12 cellular contexts compared by ENCODE assay signal in genomic region chr19:802888-803561, GRCh38. TPM values are rescaled to one million over a fixed set of nuclear protein-coding genes. Genes with fewer than 3 reads are reported as not detected.
DNase-seq lines count a peak whose midpoint lies in the region; ATAC-seq and TF ChIP-seq lines count a peak whose summit lies in the region.
"Had no signal": no experiment of that assay in that cellular context is flagged by ENCODE, and none has a peak within 500 bp of the region (broad histone marks: within the 10 kb centered on the region; RNA-seq: fewer than 3 reads in every experiment).

No MANE protein-coding gene starts in this region.

- TF ChIP-seq CTCF in hepatocyte (IDR thresholded peaks at IDR 0.05; ENCODE audit: poor library complexity) (no peak), smooth muscle cell (IDR thresholded peaks at IDR 0.05; ENCODE audit: borderline replicate concordance, insufficient read depth, poor library complexity, severe bottlenecking) (no peak), esophagus squamous epithelium (IDR thresholded peaks at IDR 0.05) (no peak)

- no peak for TF ChIP-seq POLR2A in esophagus squamous epithelium (IDR thresholded peaks at IDR 0.05)

- H3K36me3 ChIP-seq in hepatocyte (replicated peaks; ENCODE audit: insufficient read depth, low read depth) (no peaks in the 10 kb centered on the region), smooth muscle cell (ENCODE audit: low read depth) (peaks cover 10% of the 10 kb centered on the region), esophagus squamous epithelium (peaks cover 41 to 88% (median 45%) of the 10 kb centered on the region in 3 donors)

- H3K4me2 ChIP-seq in hepatocyte = peak overlapping the region; percentile 98
- H3K4me2 ChIP-seq in smooth muscle cell = no peak overlapping the region

- H4K20me1 ChIP-seq in hepatocyte (ENCODE audit: insufficient read depth, poor library complexity, severe bottlenecking) (peaks cover 100% of the 10 kb centered on the region), smooth muscle cell (ENCODE audit: low read depth) (peaks cover 100% of the 10 kb centered on the region)

- H3K27ac ChIP-seq in hepatocyte (peak overlapping the region; percentile 62), smooth muscle cell (ENCODE audit: low read depth) (peak overlapping the region; percentile 13), esophagus squamous epithelium (peak overlapping the region in 2 of 4 donors; percentile 95 to 100)

- H3K4me1 ChIP-seq in hepatocyte (ENCODE audit: insufficient read depth) (peaks cover 40% of the 10 kb centered on the region), smooth muscle cell (ENCODE audit: low read depth) (peaks cover 29% of the 10 kb centered on the region), esophagus squamous epithelium (peaks cover 50 to 92% (median 52%) of the 10 kb centered on the region in 3 donors)

- H3K79me2 ChIP-seq in hepatocyte = peaks cover 100% of the 10 kb centered on the region
- peaks cover 100% of the 10 kb centered on the region for H3K79me2 ChIP-seq in smooth muscle cell (ENCODE audit: low read depth)

- H3K9ac ChIP-seq in smooth muscle cell (ENCODE audit: low read depth) = no peak overlapping the region

- H3F3A ChIP-seq in smooth muscle cell (ENCODE audit: low read depth) = peaks cover 24% of the 10 kb centered on the region

- no peaks in the 10 kb centered on the region for H3K9me3 ChIP-seq in hepatocyte (ENCODE audit: low read depth)
- H3K9me3 ChIP-seq in smooth muscle cell (replicated peaks; ENCODE audit: low read depth) = no peaks in the 10 kb centered on the region
- H3K9me3 ChIP-seq in esophagus squamous epithelium = no peaks in the 10 kb centered on the region
- H3K9me3 ChIP-seq: tibial nerve had no signal

- no peaks in the 10 kb centered on the region for H3K9me2 ChIP-seq in hepatocyte (replicated peaks; ENCODE audit: insufficient read depth)

- H2AFZ ChIP-seq in hepatocyte (no peak overlapping the region), smooth muscle cell (ENCODE audit: low read depth) (no peak overlapping the region)

- peaks cover 73% of the 10 kb centered on the region for H3K36me3 Mint-ChIP-seq in activated CD4-positive, alpha-beta T cell treated with anti-CD3 and anti-CD28 coated beads, Interleukin-2, amount 10 ng/mL, durations not matched to agents 24 days and 14 days (ENCODE audit: low read depth)
- H3K36me3 Mint-ChIP-seq in activated T-cell treated with anti-CD3 and anti-CD28 coated beads, Interleukin-2, amount 50 U/mL, for 72 hours (ENCODE audit: insufficient read depth in 2 of 2) = peaks cover 26 to 55% of the 10 kb centered on the region in 2 donors

- intact Hi-C loops in activated CD4-positive, alpha-beta T cell treated with anti-CD3 and anti-CD28 coated beads, Interleukin-2, amount 10 ng/mL, durations not matched to agents 24 days and 14 days (cut with micrococcal nuclease) = no loop called here
- intact Hi-C loops in esophagus squamous epithelium (cut with DNase I) = no loop called here

- no peak for ATAC-seq in activated T-cell treated with anti-CD3 and anti-CD28 coated beads, Interleukin-2, amount 50 U/mL, for 72 hours (replicated peaks in 1 of 2)
- ATAC-seq in HG03095 (IDR thresholded peaks at IDR 0.05; ENCODE audit: unreplicated experiment) = no peak
- ATAC-seq in HG02642 (IDR thresholded peaks at IDR 0.05; ENCODE audit: poor library complexity, unreplicated experiment) = no peak
- ATAC-seq: left lobe of liver had no signal

- H3K4me3 ChIP-seq in hepatocyte = no peak overlapping the region
- H3K4me3 ChIP-seq in smooth muscle cell = no peak overlapping the region
- peak overlapping the region in 2 of 4 donors; percentile 5 to 55 for H3K4me3 ChIP-seq in esophagus squamous epithelium

- H3K4me1 Mint-ChIP-seq in activated CD4-positive, alpha-beta T cell treated with anti-CD3 and anti-CD28 coated beads, Interleukin-2, amount 10 ng/mL, durations not matched to agents 24 days and 14 days = peaks cover 32% of the 10 kb centered on the region
- peaks cover 47% of the 10 kb centered on the region for H3K4me1 Mint-ChIP-seq in activated T-cell treated with anti-CD3 and anti-CD28 coated beads, Interleukin-2, amount 50 U/mL, for 72 hours (ENCODE audit: low read depth)

- DNase-seq in activated CD4-positive, alpha-beta T cell treated with anti-CD3 and anti-CD28 coated beads, Interleukin-2, amount 10 ng/mL, durations not matched to agents 24 days and 14 days = no peak
- no peak for DNase-seq in activated CD4-positive, alpha-beta T cell treated with anti-CD3 and anti-CD28 coated beads for 48 hours
- no peak for DNase-seq in activated T-cell treated with anti-CD3 and anti-CD28 coated beads, Interleukin-2, amount 50 U/mL, for 72 hours
- no peak for DNase-seq in hepatocyte (ENCODE audit: low spot score)
- DNase-seq in smooth muscle cell (lab: John Stamatoyannopoulos, UW; ENCODE audit: unreplicated experiment) = no peak
- DNase-seq in esophagus squamous epithelium (lab: John Stamatoyannopoulos, UW) = no peak

- peak overlapping the region; percentile 71 for H3K27ac Mint-ChIP-seq in activated CD4-positive, alpha-beta T cell treated with anti-CD3 and anti-CD28 coated beads, Interleukin-2, amount 10 ng/mL, durations not matched to agents 24 days and 14 days
- peak overlapping the region; percentile 84 for H3K27ac Mint-ChIP-seq in activated T-cell treated with anti-CD3 and anti-CD28 coated beads, Interleukin-2, amount 50 U/mL, for 72 hours
- H3K27ac Mint-ChIP-seq: activated T-helper 2 cell treated with anti-CD3 and anti-CD28 coated beads, Interferon-gamma antibody, Interleukin-2, Interleukin-4, amounts not matched to agents 10 μg/mL and 5 μg/mL and 100 μg/mL, durations not matched to agents 14 hours and 24 hours and 36 hours had no signal

- H3K4me3 Mint-ChIP-seq in activated CD4-positive, alpha-beta T cell treated with anti-CD3 and anti-CD28 coated beads, Interleukin-2, amount 10 ng/mL, durations not matched to agents 24 days and 14 days = peak overlapping the region; percentile 54
- peak overlapping the region; percentile 49 to 63 for H3K4me3 Mint-ChIP-seq in activated T-cell treated with anti-CD3 and anti-CD28 coated beads, Interleukin-2, amount 50 U/mL, for 72 hours

- H3K27me3 ChIP-seq in hepatocyte (no peaks in the 10 kb centered on the region), smooth muscle cell (ENCODE audit: low read depth) (no peaks in the 10 kb centered on the region), esophagus squamous epithelium (no peaks in the 10 kb centered on the region)
- H3K27me3 ChIP-seq: tibial nerve had no signal

- H3K9me3 Mint-ChIP-seq in activated CD4-positive, alpha-beta T cell treated with anti-CD3 and anti-CD28 coated beads, Interleukin-2, amount 10 ng/mL, durations not matched to agents 24 days and 14 days = no peaks in the 10 kb centered on the region
- no peaks in the 10 kb centered on the region for H3K9me3 Mint-ChIP-seq in activated T-cell treated with anti-CD3 and anti-CD28 coated beads, Interleukin-2, amount 50 U/mL, for 72 hours
- H3K9me3 Mint-ChIP-seq: activated T-helper 2 cell treated with anti-CD3 and anti-CD28 coated beads, Interferon-gamma antibody, Interleukin-2, Interleukin-4, amounts not matched to agents 10 μg/mL and 5 μg/mL and 100 μg/mL, durations not matched to agents 14 hours and 24 hours and 36 hours had no signal

- 72% methylated on average over 33 of the region's 33 CpGs for WGBS in hepatocyte (ENCODE audit: low lambda C conversion rate, missing lambda C conversion rate)
- WGBS in smooth muscle cell (ENCODE audit: low lambda C conversion rate) = 93% methylated on average over 33 of the region's 33 CpGs
- WGBS in esophagus squamous epithelium, 2 donors = 66 to 67% methylated on average over 7 to 19 of the region's 33 CpGs

- H3K27me3 Mint-ChIP-seq in activated CD4-positive, alpha-beta T cell treated with anti-CD3 and anti-CD28 coated beads, Interleukin-2, amount 10 ng/mL, durations not matched to agents 24 days and 14 days = no peaks in the 10 kb centered on the region
- H3K27me3 Mint-ChIP-seq in activated T-cell treated with anti-CD3 and anti-CD28 coated beads, Interleukin-2, amount 50 U/mL, for 72 hours (ENCODE audit: low read depth) = no peaks in the 10 kb centered on the region

RNA-seq across cellular contexts. Expression of gene PTBP1, which starts 5.8 kb away (rescaled TPM):
- total RNA-seq in activated CD4-positive, alpha-beta T cell treated with anti-CD3 and anti-CD28 coated beads, Interleukin-2, amount 10 ng/mL, durations not matched to agents 24 days and 14 days = 789 and 832 TPM in 2 replicates
- total RNA-seq in activated T-cell treated with anti-CD3 and anti-CD28 coated beads, Interleukin-2, amount 50 U/mL, for 72 hours = 100 to 1,000 TPM; 515 to 611 TPM
- total RNA-seq in hepatocyte (144 and 178 TPM in 2 replicates), smooth muscle cell (123 and 167 TPM in 2 replicates), esophagus squamous epithelium (100 to 1,000 TPM; 139 to 167 (median 156) TPM)
- polyA plus RNA-seq in hepatocyte (204 and 219 TPM in 2 replicates), smooth muscle cell (226 and 238 TPM in 2 replicates)

RNA-seq across cellular contexts. Expression of gene PLPPR3, which starts 18.7 kb away (rescaled TPM):
- not detected in 2 replicates for total RNA-seq in activated CD4-positive, alpha-beta T cell treated with anti-CD3 and anti-CD28 coated beads, Interleukin-2, amount 10 ng/mL, durations not matched to agents 24 days and 14 days
- total RNA-seq in activated T-cell treated with anti-CD3 and anti-CD28 coated beads, Interleukin-2, amount 50 U/mL, for 72 hours = not detected
- 7.6 and 11.1 TPM in 2 replicates for total RNA-seq in hepatocyte
- 11.4 and 11.7 TPM in 2 replicates for polyA plus RNA-seq in hepatocyte
- 6.5 and 10.7 TPM in 2 replicates for total RNA-seq in smooth muscle cell
- 13.7 and 14.7 TPM in 2 replicates for polyA plus RNA-seq in smooth muscle cell
- total RNA-seq in esophagus squamous epithelium = not detected
- total RNA-seq: activated T-helper 2 cell treated with anti-CD3 and anti-CD28 coated beads, Interferon-gamma antibody, Interleukin-2, Interleukin-4, amounts not matched to agents 10 μg/mL and 5 μg/mL and 100 μg/mL, durations not matched to agents 14 hours and 24 hours and 36 hours; left lobe of liver; tibial nerve had no signal

RNA-seq across cellular contexts. Expression of gene AZU1, which starts 24.6 kb away (rescaled TPM):
- not detected in 2 replicates for total RNA-seq in activated CD4-positive, alpha-beta T cell treated with anti-CD3 and anti-CD28 coated beads, Interleukin-2, amount 10 ng/mL, durations not matched to agents 24 days and 14 days
- total RNA-seq in activated T-cell treated with anti-CD3 and anti-CD28 coated beads, Interleukin-2, amount 50 U/mL, for 72 hours = not detected
- not detected in 2 replicates for total RNA-seq in hepatocyte
- polyA plus RNA-seq in hepatocyte = 0.94 TPM in 1 of 2 replicates, not detected in the other
- 0.45 and 8.0 TPM in 2 replicates for total RNA-seq in smooth muscle cell
- polyA plus RNA-seq in smooth muscle cell = 0.32 and 2.2 TPM in 2 replicates
- total RNA-seq in esophagus squamous epithelium = not detected
- total RNA-seq: activated T-helper 2 cell treated with anti-CD3 and anti-CD28 coated beads, Interferon-gamma antibody, Interleukin-2, Interleukin-4, amounts not matched to agents 10 μg/mL and 5 μg/mL and 100 μg/mL, durations not matched to agents 14 hours and 24 hours and 36 hours had no signal

RNA-seq across cellular contexts. Expression of gene PRTN3, which starts 37.8 kb away (rescaled TPM):
- not detected in 2 replicates for total RNA-seq in activated CD4-positive, alpha-beta T cell treated with anti-CD3 and anti-CD28 coated beads, Interleukin-2, amount 10 ng/mL, durations not matched to agents 24 days and 14 days
- total RNA-seq in activated T-cell treated with anti-CD3 and anti-CD28 coated beads, Interleukin-2, amount 50 U/mL, for 72 hours = not detected
- total RNA-seq in hepatocyte (not detected in 2 replicates), smooth muscle cell (not detected in 2 replicates), esophagus squamous epithelium (not detected)
- polyA plus RNA-seq in hepatocyte (not detected in 2 replicates), smooth muscle cell (not detected in 2 replicates)
- total RNA-seq: activated T-helper 2 cell treated with anti-CD3 and anti-CD28 coated beads, Interferon-gamma antibody, Interleukin-2, Interleukin-4, amounts not matched to agents 10 μg/mL and 5 μg/mL and 100 μg/mL, durations not matched to agents 14 hours and 24 hours and 36 hours; tibial nerve had no signal
- polyA plus RNA-seq: AG04450 had no signal

RNA-seq across cellular contexts. Expression of gene ELANE, which starts 49.1 kb away (rescaled TPM):
- total RNA-seq in activated CD4-positive, alpha-beta T cell treated with anti-CD3 and anti-CD28 coated beads, Interleukin-2, amount 10 ng/mL, durations not matched to agents 24 days and 14 days = not detected in 2 replicates
- not detected for total RNA-seq in activated T-cell treated with anti-CD3 and anti-CD28 coated beads, Interleukin-2, amount 50 U/mL, for 72 hours
- total RNA-seq in hepatocyte (0.83 and 1.2 TPM in 2 replicates), smooth muscle cell (not detected in 2 replicates), esophagus squamous epithelium (under 1 TPM in 1 of 4 donors, not detected in 3; 0.95 TPM)
- polyA plus RNA-seq in hepatocyte (0.81 and 3.0 TPM in 2 replicates), smooth muscle cell (not detected in 2 replicates)
- total RNA-seq: activated T-helper 2 cell treated with anti-CD3 and anti-CD28 coated beads, Interferon-gamma antibody, Interleukin-2, Interleukin-4, amounts not matched to agents 10 μg/mL and 5 μg/mL and 100 μg/mL, durations not matched to agents 14 hours and 24 hours and 36 hours had no signal
- polyA plus RNA-seq: AG04450 had no signal
